16 cellular contexts compared by ENCODE assay signal in genomic region chr9:127982912-127983311, GRCh38. TPM values are rescaled to one million over a fixed set of nuclear protein-coding genes. Genes with fewer than 3 reads are reported as not detected.
DNase-seq lines count a peak whose midpoint lies in the region; ATAC-seq, FAIRE-seq and TF ChIP-seq lines count a peak whose summit lies in the region.
"Had no signal": no experiment of that assay in that cellular context is flagged by ENCODE, and none has a peak within 500 bp of the region (broad histone marks: within the 10 kb centered on the region; RNA-seq: fewer than 3 reads in every experiment).

No MANE protein-coding gene starts in this region.

- peak overlapping the region; percentile 28 to 56; a peak in 4 of 6 replicates for H3K27ac ChIP-seq in A549
- H3K27ac ChIP-seq in CD4-positive, alpha-beta T cell (ENCODE audit: low read depth, low read length) = peak overlapping the region; percentile 57
- H3K27ac ChIP-seq in mesendoderm (ENCODE audit: low read depth, low read length) = no peak overlapping the region
- no peak overlapping the region for H3K27ac ChIP-seq in suprapubic skin

- H3K27ac Mint-ChIP-seq in CD4-positive, alpha-beta T cell = peak overlapping the region; percentile 99
- H3K27ac Mint-ChIP-seq in activated B cell treated with CpG ODN at 0.5 μM for 24 hours = peak overlapping the region; percentile 96

- ATAC-seq in A549 (no peak), activated B cell treated with CpG ODN at 0.5 μM for 24 hours (ENCODE audit: low read depth) (no peak)
- ATAC-seq in CD4-positive, alpha-beta T cell (ENCODE audit: poor library complexity) = no peak

- H3K4me2 ChIP-seq in A549 (no peak overlapping the region), mesendoderm (ENCODE audit: low read length) (no peak overlapping the region)

- no peaks in the 10 kb centered on the region for H3K27me3 Mint-ChIP-seq in CD4-positive, alpha-beta T cell
- no peaks in the 10 kb centered on the region for H3K27me3 Mint-ChIP-seq in activated B cell treated with CpG ODN at 0.5 μM for 24 hours
- H3K27me3 Mint-ChIP-seq: activated CD4-positive, alpha-beta memory T cell treated with anti-CD3 and anti-CD28 coated beads for 36 hours had no signal

- peaks cover 48% of the 10 kb centered on the region for H3K4me1 Mint-ChIP-seq in CD4-positive, alpha-beta T cell (ENCODE audit: low read depth)
- peaks cover 67% of the 10 kb centered on the region for H3K4me1 Mint-ChIP-seq in activated B cell treated with CpG ODN at 0.5 μM for 24 hours

- no peak overlapping the region for H4K5ac ChIP-seq in mesendoderm (ENCODE audit: low read length)

- no peak overlapping the region for H2BK120ac ChIP-seq in mesendoderm (ENCODE audit: low read depth, low read length)

- H3K18ac ChIP-seq in mesendoderm (ENCODE audit: low read length) = no peak overlapping the region

- H3K79me1 ChIP-seq in mesendoderm (ENCODE audit: low read length) = peaks cover 8% of the 10 kb centered on the region

- no peaks in the 10 kb centered on the region for H3K36me3 ChIP-seq in mesendoderm (ENCODE audit: control insufficient read depth, insufficient read depth, low read length)
- H3K36me3 ChIP-seq in suprapubic skin = no peaks in the 10 kb centered on the region

- TF ChIP-seq CTCF in A549 (IDR thresholded peaks at IDR 0.05) (no peak), activated B cell treated with CpG ODN at 0.5 μM for 24 hours (IDR thresholded peaks at IDR 0.05) (no peak), suprapubic skin (IDR thresholded peaks at IDR 0.05) (no peak)
- no peak for TF ChIP-seq CTCF in CD4-positive, alpha-beta T cell (IDR thresholded peaks at IDR 0.05)

- TF ChIP-seq POLR2A in A549 (IDR thresholded peaks at IDR 0.05; ENCODE audit: low read length) = no peak
- no peak for TF ChIP-seq POLR2A in suprapubic skin (IDR thresholded peaks at IDR 0.05)

- H2BK5ac ChIP-seq in mesendoderm (ENCODE audit: low read length) = no peak overlapping the region

- CTCF ChIA-PET in A549 (lab: Yijun Ruan, JAX) (interaction anchor here (0.7 to 17.9 kb wide), 5 partner anchors 13 to 232 kb away, joined by 3 to 173 read pairs (median 7); no protein-coding TSS in a partner anchor), activated B cell treated with CpG ODN at 0.5 μM for 24 hours (lab: Charles Lee) (interaction anchor here (1.5 to 5.5 kb wide), 4 partner anchors 28 to 52 kb away, joined by 4 to 33 read pairs (median 14); no protein-coding TSS in a partner anchor)
- CTCF ChIA-PET in CD4-positive, alpha-beta T cell (lab: Charles Lee) = interaction anchor here (1.4 to 1.7 kb wide), 2 partner anchors 8 to 39 kb away, joined by 4 read pairs; no protein-coding TSS in a partner anchor

- no peak for DNase-seq in A549 (ENCODE audit: low read depth in 1 of 2, low spot score in 1 of 2)
- DNase-seq in CD4-positive, alpha-beta T cell = no peak
- no peak for DNase-seq in activated B cell treated with CpG ODN at 0.5 μM for 24 hours
- no peak for DNase-seq in mesendoderm
- DNase-seq in SKM-1 (lab: John Stamatoyannopoulos, UW; ENCODE audit: unreplicated experiment) = no peak
- DNase-seq in activated effector memory CD4-positive, alpha-beta T cell treated with Interleukin-2 at 50 U/mL for 16 hours = no peak
- DNase-seq in suprapubic skin (ENCODE audit: low spot score in 2 of 2) = no peak
- no peak for DNase-seq in AG08395 (ENCODE audit: low spot score)
- DNase-seq: activated CD4-positive, alpha-beta memory T cell treated with anti-CD3 and anti-CD28 coated beads for 36 hours; cerebellar nuclear complex; head of caudate nucleus; IMR-90; NCI-H1105 treated with DMSO at 0.1 percent for 48 hours; NCI-H446; SW 1271 had no signal

- no peaks in the 10 kb centered on the region for H3K9me3 Mint-ChIP-seq in CD4-positive, alpha-beta T cell
- no peaks in the 10 kb centered on the region for H3K9me3 Mint-ChIP-seq in activated B cell treated with CpG ODN at 0.5 μM for 24 hours
- H3K9me3 Mint-ChIP-seq: activated CD4-positive, alpha-beta memory T cell treated with anti-CD3 and anti-CD28 coated beads for 36 hours had no signal

- H4K8ac ChIP-seq in mesendoderm (ENCODE audit: low read depth, low read length) = no peak overlapping the region

- peak overlapping the region; percentile 64 for H3K56ac ChIP-seq in mesendoderm (ENCODE audit: low read length)

- H3K4me3 ChIP-seq in A549 (no peak overlapping the region), mesendoderm (ENCODE audit: low read length) (no peak overlapping the region), suprapubic skin (no peak overlapping the region)

- H3K79me2 ChIP-seq in mesendoderm (ENCODE audit: control insufficient read depth, insufficient read depth, low read length) = peaks cover 17% of the 10 kb centered on the region

- no peak overlapping the region for H3K9ac ChIP-seq in mesendoderm (ENCODE audit: low read length)

- H3K23ac ChIP-seq in mesendoderm (ENCODE audit: low read length) = peak overlapping the region; percentile 80

- WGBS in A549 (ENCODE audit: missing lambda C conversion rate) = no CpG with 5 or more reads among the region's 1 CpG
- no CpG with 5 or more reads among the region's 1 CpG for WGBS in mesendoderm (ENCODE audit: extremely low coverage, insufficient coverage, low lambda C conversion rate)
- 86% methylated on average over 1 of the region's 1 CpG for WGBS in suprapubic skin

- no peak for FAIRE-seq in A549 (lab: Jason Lieb, UNC)
- FAIRE-seq: G401.6 had no signal

- no peak overlapping the region for H3K4ac ChIP-seq in mesendoderm (ENCODE audit: low read depth, low read length)

- H3K9me3 ChIP-seq in A549 (no peaks in the 10 kb centered on the region), suprapubic skin (no peaks in the 10 kb centered on the region)
- H3K9me3 ChIP-seq in CD4-positive, alpha-beta T cell (ENCODE audit: control insufficient read depth, low read length) = no peaks in the 10 kb centered on the region

- no peak for TF ChIP-seq RAD21 in A549 (conservative IDR thresholded peaks at IDR 0.05 in 1 of 2, IDR thresholded peaks at IDR 0.05 in 1 of 2)

- no peak overlapping the region for H2BK15ac ChIP-seq in mesendoderm (replicated peaks; ENCODE audit: low read depth)

- H2AK5ac ChIP-seq in mesendoderm (ENCODE audit: low read length) = no peak overlapping the region

- no peak for TF ChIP-seq EP300 in A549 (IDR thresholded peaks at IDR 0.05)
- no peak for TF ChIP-seq EP300 in suprapubic skin (IDR thresholded peaks at IDR 0.05)

- peak overlapping the region; percentile 78 for H3K4me3 Mint-ChIP-seq in CD4-positive, alpha-beta T cell
- H3K4me3 Mint-ChIP-seq in activated B cell treated with CpG ODN at 0.5 μM for 24 hours = peak overlapping the region; percentile 25
- H3K4me3 Mint-ChIP-seq: activated CD4-positive, alpha-beta memory T cell treated with anti-CD3 and anti-CD28 coated beads for 36 hours had no signal

- POLR2A ChIA-PET in A549 (lab: Yijun Ruan, JAX) (no interaction called here), activated B cell treated with CpG ODN at 0.5 μM for 24 hours (lab: Charles Lee) (interaction anchor here (1.2 to 8.1 kb wide), 7 partner anchors 12 to 66 kb away, joined by 4 to 93 read pairs (median 28); partner anchors contain the start of gene ST6GALNAC4)
- POLR2A ChIA-PET in CD4-positive, alpha-beta T cell (lab: Charles Lee) = interaction anchor here (0.7 to 34.9 kb wide), 5 partner anchors 8 to 44 kb away, joined by 3 to 1020 read pairs (median 168); no protein-coding TSS in a partner anchor

- peaks cover 31% of the 10 kb centered on the region for H3K36me3 Mint-ChIP-seq in CD4-positive, alpha-beta T cell (ENCODE audit: low read depth)
- H3K36me3 Mint-ChIP-seq in activated B cell treated with CpG ODN at 0.5 μM for 24 hours (ENCODE audit: low read depth) = peaks cover 8% of the 10 kb centered on the region

- peaks cover 44% of the 10 kb centered on the region for H3K4me1 ChIP-seq in A549
- H3K4me1 ChIP-seq in mesendoderm (ENCODE audit: control insufficient read depth, low read depth, low read length) = peaks cover 4% of the 10 kb centered on the region
- H3K4me1 ChIP-seq in suprapubic skin = peaks cover 37% of the 10 kb centered on the region

- intact Hi-C loops in CD4-positive, alpha-beta T cell (cut with DNase I, micrococcal nuclease) = loop anchor here in 1 of 2 experiments (2.0 kb wide), 1 partner anchor 24 kb away; no protein-coding TSS in a partner anchor
- intact Hi-C loops in activated B cell treated with CpG ODN at 0.5 μM for 24 hours (cut with micrococcal nuclease) = loop anchor here (5.0 kb wide), 1 partner anchor 134 kb away; no protein-coding TSS in a partner anchor

- no peaks in the 10 kb centered on the region for H3K27me3 ChIP-seq in CD4-positive, alpha-beta T cell (ENCODE audit: control insufficient read depth, insufficient read depth, low read length)
- H3K27me3 ChIP-seq in mesendoderm (ENCODE audit: insufficient read depth, low read length, poor library complexity) (no peaks in the 10 kb centered on the region), suprapubic skin (no peaks in the 10 kb centered on the region)

RNA-seq across cellular contexts. Expression of gene EEIG1, which starts 2.1 kb away (rescaled TPM):
- polyA plus RNA-seq in A549 (2011; rRNA removed) (24.4 and 30.3 TPM in 2 replicates), A549 (2017; fragmentation: RNase III; extraction: RNeasy Plus Mini Kit Qiagen cat#74134 plus additional on column Dnase treatment) (24.1 to 33.0 TPM (median 31.5 TPM) in 3 replicates)
- polyA plus RNA-seq in A549 (2012; cell fraction: cytosol; rRNA removed) = 51.7 and 54.7 TPM in 2 replicates
- polyA plus RNA-seq in A549 (2012; cell fraction: nucleus; rRNA removed) = 83.0 and 94.5 TPM in 2 replicates
- 16.2 and 33.7 TPM in 2 replicates for polyA minus RNA-seq in A549 (2011; rRNA and poly(A)+ RNA removed)
- total RNA-seq in CD4-positive, alpha-beta T cell = 100 to 1,000 TPM; 440 to 463 TPM
- total RNA-seq in activated B cell treated with CpG ODN at 0.5 μM for 24 hours (65.8 and 88.1 TPM in 2 replicates), suprapubic skin (10 to 100 TPM; 43.1 to 85.8 (median 59.5) TPM)
- 17.5 TPM for polyA plus RNA-seq in mesendoderm (2013, experiment 1 of 2)
- 16.7 TPM for polyA plus RNA-seq in mesendoderm (2013, experiment 2 of 2)

RNA-seq across cellular contexts. Expression of gene DPM2, which starts 45.3 kb away (rescaled TPM):
- polyA plus RNA-seq in A549 (2011; rRNA removed) (41.9 and 48.8 TPM in 2 replicates), A549 (2017; fragmentation: RNase III; extraction: RNeasy Plus Mini Kit Qiagen cat#74134 plus additional on column Dnase treatment) (45.9 to 50.1 TPM (median 46.3 TPM) in 3 replicates)
- 63.0 and 76.3 TPM in 2 replicates for polyA plus RNA-seq in A549 (2012; cell fraction: cytosol; rRNA removed)
- 52.4 and 53.7 TPM in 2 replicates for polyA plus RNA-seq in A549 (2012; cell fraction: nucleus; rRNA removed)
- polyA minus RNA-seq in A549 (2011; rRNA and poly(A)+ RNA removed) = 78.6 and 82.1 TPM in 2 replicates
- 10 to 100 TPM; 41.7 to 47.6 TPM for total RNA-seq in CD4-positive, alpha-beta T cell
- total RNA-seq in activated B cell treated with CpG ODN at 0.5 μM for 24 hours (41.4 and 50.6 TPM in 2 replicates), suprapubic skin (10 to 100 TPM; 19.4 to 39.7 (median 30.6) TPM)
- polyA plus RNA-seq in mesendoderm (2013, experiment 1 of 2) = 31.9 TPM
- 33.2 TPM for polyA plus RNA-seq in mesendoderm (2013, experiment 2 of 2)

RNA-seq across cellular contexts. Expression of gene PIP5KL1, which starts 52.3 kb away (rescaled TPM):
- polyA plus RNA-seq in A549 (2011; rRNA removed) = 1.8 and 2.4 TPM in 2 replicates
- 1.4 and 2.2 TPM in 2 replicates for polyA plus RNA-seq in A549 (2012; cell fraction: cytosol; rRNA removed)
- polyA plus RNA-seq in A549 (2012; cell fraction: nucleus; rRNA removed) = 19.9 and 20.7 TPM in 2 replicates
- 2.0 to 3.7 TPM (median 2.5 TPM) in 3 replicates for polyA plus RNA-seq in A549 (2017; fragmentation: RNase III; extraction: RNeasy Plus Mini Kit Qiagen cat#74134 plus additional on column Dnase treatment)
- polyA minus RNA-seq in A549 (2011; rRNA and poly(A)+ RNA removed) = 0.70 and 2.0 TPM in 2 replicates
- 1 to 10 TPM; 2.9 to 3.3 TPM for total RNA-seq in CD4-positive, alpha-beta T cell
- total RNA-seq in activated B cell treated with CpG ODN at 0.5 μM for 24 hours = 1.7 and 1.8 TPM in 2 replicates
- polyA plus RNA-seq in mesendoderm (2013, experiment 1 of 2) = 4.1 TPM
- polyA plus RNA-seq in mesendoderm (2013, experiment 2 of 2) = 3.5 TPM
- 10 to 100 TPM in 1 of 4 donors, 1 to 10 TPM in 3; 5.8 to 14.7 (median 9.2) TPM for total RNA-seq in suprapubic skin

Comparison
In these comparisons a context has a peak if more than half of its experiments do, and no peak if none do; other contexts are left out.
1. H3K27ac ChIP-seq: peak in A549 (2 of 2) and CD4-positive, alpha-beta T cell (single experiment); none in mesendoderm (single experiment) and suprapubic skin (single experiment).